In genomic region chr7:23012797-23013714, GRCh38 we compare ENCODE assay signal across 8 cellular contexts. TPM values are rescaled to one million over a fixed set of nuclear protein-coding genes. Genes with fewer than 3 reads are reported as not detected.
DNase-seq lines count a peak whose midpoint lies in the region; ATAC-seq and TF ChIP-seq lines count a peak whose summit lies in the region.

No MANE protein-coding gene starts in this region.

- DNase-seq in DMS 273 treated with DMSO at 0.1 percent for 48 hours (lab: John Stamatoyannopoulos, UW) (peak; percentile 68), SJSA1 (ENCODE audit: low read depth in 1 of 2, low spot score in 2 of 2) (peak in 1 of 2 experiments; percentile 48), ecto neural progenitor cell (ENCODE audit: low spot score) (peak; percentile 73), mesenchymal stem cell (peak; percentile 43), tibial nerve (ENCODE audit: low spot score in 2 of 2) (no peak), NCI-H446 (lab: John Stamatoyannopoulos, UW) (no peak)

- H3K4me1 ChIP-seq in SJSA1 (replicated peaks) (peaks cover 16% of the 10 kb centered on the region), mesenchymal stem cell (ENCODE audit: control insufficient read depth, insufficient read depth, low read depth, low read length) (no peaks in the 10 kb centered on the region), tibial nerve (peaks cover 0 to 46% (median 4%) of the 10 kb centered on the region in 4 donors)

- no peak overlapping the region; the same call in 1 of the 2 replicates for H3K27ac ChIP-seq in SJSA1
- peak overlapping the region; percentile 41 for H3K27ac ChIP-seq in mesenchymal stem cell (ENCODE audit: low read length, poor library complexity, severe bottlenecking)
- H3K27ac ChIP-seq in tibial nerve, result peak overlapping the region; percentile 44 to 88 (median 84)

- peak overlapping the region; percentile 67 for H4K91ac ChIP-seq in mesenchymal stem cell (ENCODE audit: low read length)

- under 1% methylated on average over 41 of the region's 52 CpGs for WGBS in mesenchymal stem cell
- 0% methylated on average over 39 of the region's 52 CpGs for WGBS in tibial nerve, 2 donors

- no peak overlapping the region for H4K8ac ChIP-seq in mesenchymal stem cell (ENCODE audit: low read length)

- H3K14ac ChIP-seq in mesenchymal stem cell (ENCODE audit: low read length in 2 of 2), result peak overlapping the region in 1 of 2 experiments; percentile 91

- ATAC-seq in GM19328 (IDR thresholded peaks at IDR 0.05; ENCODE audit: unreplicated experiment) (peak; percentile 0), HG03432 (IDR thresholded peaks at IDR 0.05; ENCODE audit: unreplicated experiment) (peak; percentile 5)

- H3K4me3 ChIP-seq in SJSA1 (peak overlapping the region; percentile 76), mesenchymal stem cell (ENCODE audit: insufficient read depth in 1 of 2, low read depth in 1 of 2, low read length in 2 of 2) (peak overlapping the region; percentile 88 to 89), tibial nerve (peak overlapping the region; percentile 85 to 91 (median 88))

- no peaks in the 10 kb centered on the region for H3K9me3 ChIP-seq in SJSA1 (replicated peaks)
- no peaks in the 10 kb centered on the region for H3K9me3 ChIP-seq in mesenchymal stem cell (ENCODE audit: control insufficient read depth, low read length)
- no peaks in the 10 kb centered on the region for H3K9me3 ChIP-seq in tibial nerve

- H2AK5ac ChIP-seq in mesenchymal stem cell (ENCODE audit: low read length, severe bottlenecking), result no peak overlapping the region

- no peak for TF ChIP-seq EP300 in tibial nerve (IDR thresholded peaks at IDR 0.05)

- TF ChIP-seq CTCF in tibial nerve (IDR thresholded peaks at IDR 0.05), result no peak

- peak overlapping the region in 1 of 2 experiments; percentile 16 for H3K23ac ChIP-seq in mesenchymal stem cell (ENCODE audit: low read length in 2 of 2)

- H3K36me3 ChIP-seq in SJSA1 (peaks cover 12% of the 10 kb centered on the region), mesenchymal stem cell (ENCODE audit: control insufficient read depth in 1 of 2, insufficient read depth in 2 of 2, low read depth in 1 of 2, low read length in 2 of 2) (no peaks in the 10 kb centered on the region), tibial nerve (no peaks in the 10 kb centered on the region)

- peak overlapping the region; percentile 65 for H2BK15ac ChIP-seq in mesenchymal stem cell (ENCODE audit: low read depth, poor library complexity, severe bottlenecking)

- no peak for TF ChIP-seq POLR2A in tibial nerve (IDR thresholded peaks at IDR 0.05)

- peak overlapping the region; percentile 64 for H3K4me2 ChIP-seq in mesenchymal stem cell (ENCODE audit: low read length, poor library complexity, severe bottlenecking)

- H2AFZ ChIP-seq in mesenchymal stem cell (ENCODE audit: low read depth, low read length), result peak overlapping the region; percentile 83

- H3K27me3 ChIP-seq in SJSA1 (replicated peaks) (no peaks in the 10 kb centered on the region), mesenchymal stem cell (ENCODE audit: control insufficient read depth in 1 of 2, insufficient read depth in 1 of 2, low read length in 2 of 2) (no peaks in the 10 kb centered on the region), tibial nerve (no peaks in the 10 kb centered on the region)

- peak overlapping the region; percentile 50 for H2BK5ac ChIP-seq in mesenchymal stem cell (ENCODE audit: low read depth, low read length, poor library complexity, severe bottlenecking)

- peak overlapping the region; percentile 86 for H3K9ac ChIP-seq in mesenchymal stem cell (ENCODE audit: low read length)

- peak overlapping the region in 1 of 2 experiments; percentile 54 for H3K4ac ChIP-seq in mesenchymal stem cell (ENCODE audit: low read depth in 1 of 2, low read length in 2 of 2)

- H3K79me1 ChIP-seq in mesenchymal stem cell (replicated peaks; ENCODE audit: low read length, poor library complexity, severe bottlenecking), result peaks cover 3% of the 10 kb centered on the region

- H2BK120ac ChIP-seq in mesenchymal stem cell (ENCODE audit: low read depth, low read length), result no peak overlapping the region

- no peak overlapping the region for H2BK12ac ChIP-seq in mesenchymal stem cell (ENCODE audit: low read length in 2 of 2)

- peak overlapping the region; percentile 91 to 95 for H3K18ac ChIP-seq in mesenchymal stem cell (ENCODE audit: low read depth in 1 of 2, low read length in 2 of 2)

RNA-seq across cellular contexts. Expression of gene HYCC1, which starts 0.9 kb away (rescaled TPM):
- 70.4 and 150 TPM in 2 replicates for total RNA-seq in SJSA1 (2014; rRNA removed; shearing (Covaris generic))
- polyA plus RNA-seq in mesenchymal stem cell (2013, experiment 1 of 2), result 113 TPM
- 106 TPM for polyA plus RNA-seq in mesenchymal stem cell (2013, experiment 2 of 2)
- total RNA-seq in tibial nerve, result 10 to 100 TPM; 15.9 to 61.5 (median 53.1) TPM

Comparison
In these comparisons a context has a peak if more than half of its experiments do, and no peak if none do; other contexts are left out.
1. DNase-seq: peak in DMS 273 treated with DMSO at 0.1 percent for 48 hours (single experiment), ecto neural progenitor cell (single experiment) and mesenchymal stem cell (single experiment); none in tibial nerve (0 of 2) and NCI-H446 (0 of 2).
2. Peak in every context shown above with its lines, with median percentiles within 50 percentile points of each other: H3K4me3 ChIP-seq.